14 cellular contexts compared by ENCODE assay signal in the genomic region with DNA sequence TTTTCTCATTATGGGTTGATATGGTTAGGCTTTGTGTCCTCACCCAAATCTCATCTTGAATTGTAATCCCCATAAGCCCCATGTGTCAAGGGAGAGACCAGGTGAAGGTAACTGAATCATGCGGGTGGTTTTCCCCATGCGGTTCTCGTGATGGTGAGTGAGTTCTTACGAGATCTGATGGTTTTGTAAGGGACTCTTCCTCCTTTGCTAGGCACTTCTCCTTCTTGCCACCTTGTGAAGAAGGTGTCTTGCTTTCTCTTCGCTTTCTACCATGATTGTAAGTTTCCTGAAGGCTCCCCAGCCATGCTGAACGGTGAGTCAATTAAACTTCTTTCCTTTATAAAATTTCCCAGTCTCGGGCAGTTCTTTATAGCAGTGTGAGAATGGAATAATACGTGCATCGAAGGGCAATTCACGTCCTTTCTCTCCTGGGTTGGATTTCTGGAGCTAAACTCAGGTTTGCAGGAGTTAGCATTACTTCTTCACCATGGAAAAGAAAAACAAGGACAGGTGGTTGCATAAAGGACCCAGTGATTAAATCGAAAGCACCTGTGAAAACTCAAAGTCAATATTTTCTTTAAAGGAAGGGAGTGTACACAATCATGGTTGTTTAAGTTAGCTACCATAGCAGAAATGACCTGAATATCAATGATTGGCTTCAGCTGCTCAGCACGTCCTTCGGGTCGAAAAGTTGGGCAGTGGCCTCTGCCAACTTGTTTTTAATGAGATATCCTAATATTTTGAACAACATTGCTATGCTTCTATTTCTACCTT. TPM values are rescaled to one million over a fixed set of nuclear protein-coding genes. Genes with fewer than 3 reads are reported as not detected.
DNase-seq lines count a peak whose midpoint lies in the region; ATAC-seq and TF ChIP-seq lines count a peak whose summit lies in the region.
"Had no signal": no experiment of that assay in that cellular context is flagged by ENCODE, and none has a peak within 500 bp of the region (broad histone marks: within the 10 kb centered on the region; RNA-seq: fewer than 3 reads in every experiment).

No MANE protein-coding gene starts in this region.

- no peak for TF ChIP-seq CTCF in Loucy (conservative IDR thresholded peaks at IDR 0.05; ENCODE audit: low read length)
- TF ChIP-seq CTCF in colonic mucosa (IDR thresholded peaks at IDR 0.05): no peak
- TF ChIP-seq CTCF in type B pancreatic cell (conservative IDR thresholded peaks at IDR 0.05): no peak
- no peak for TF ChIP-seq CTCF in left lung (IDR thresholded peaks at IDR 0.05)
- TF ChIP-seq CTCF in SK-N-SH (IDR thresholded peaks at IDR 0.05): no peak

- H3K79me2 ChIP-seq in Loucy (ENCODE audit: insufficient read depth, low read length) (no peaks in the 10 kb centered on the region), SK-N-SH (ENCODE audit: insufficient read depth) (no peaks in the 10 kb centered on the region)

- no peaks in the 10 kb centered on the region for H3K27me3 ChIP-seq in Loucy (ENCODE audit: insufficient read depth, low read length, poor library complexity, severe bottlenecking)
- H3K27me3 ChIP-seq in colonic mucosa: no peaks in the 10 kb centered on the region
- H3K27me3 ChIP-seq in left lung: no peaks in the 10 kb centered on the region
- no peaks in the 10 kb centered on the region for H3K27me3 ChIP-seq in SK-N-SH (ENCODE audit: insufficient read depth)
- H3K27me3 ChIP-seq: BE2C, suprapubic skin had no signal

- H3K9me2 ChIP-seq in Loucy (replicated peaks; ENCODE audit: low read depth, low read length): no peaks in the 10 kb centered on the region
- no peaks in the 10 kb centered on the region for H3K9me2 ChIP-seq in SK-N-SH

- H3K4me2 ChIP-seq in Loucy (ENCODE audit: low read depth, low read length, poor library complexity, severe bottlenecking): peak overlapping the region; percentile 50
- H3K4me2 ChIP-seq in SK-N-SH: no peak overlapping the region

- H3K36me3 Mint-ChIP-seq in stimulated activated naive CD8-positive, alpha-beta T cell treated with anti-CD3 and anti-CD28 coated beads, Interleukin-15, Interleukin-2, amounts not matched to agents 100 ng/mL and 50 ng/mL, for 24 hours (ENCODE audit: low read depth): no peaks in the 10 kb centered on the region
- H3K36me3 Mint-ChIP-seq in type B pancreatic cell: no peaks in the 10 kb centered on the region

- H3K4me1 ChIP-seq in Loucy (ENCODE audit: insufficient read depth, low read length, poor library complexity, severe bottlenecking): peaks cover 22% of the 10 kb centered on the region
- peaks cover 3% of the 10 kb centered on the region for H3K4me1 ChIP-seq in colonic mucosa
- peaks cover 0 to 31% of the 10 kb centered on the region in 2 donors for H3K4me1 ChIP-seq in left lung
- H3K4me1 ChIP-seq in SK-N-SH (ENCODE audit: control insufficient read depth in 1 of 2, insufficient read depth in 2 of 2, low read depth in 1 of 2, low read length in 1 of 2): peaks cover 9% of the 10 kb centered on the region in 2 experiments; a peak in 3 of 4 replicates

- H3F3A ChIP-seq in Loucy (ENCODE audit: low read depth) (no peaks in the 10 kb centered on the region), SK-N-SH (replicated peaks; ENCODE audit: insufficient read depth) (peaks cover 4% of the 10 kb centered on the region)

- no peak for TF ChIP-seq RAD21 in SK-N-SH (IDR thresholded peaks at IDR 0.05; ENCODE audit: low read length)

- POLR2A ChIA-PET in SK-N-SH (lab: Yijun Ruan, JAX): no interaction called here

- no peak for DNase-seq in stimulated activated naive CD8-positive, alpha-beta T cell treated with anti-CD3 and anti-CD28 coated beads, Interleukin-15, Interleukin-2, amounts not matched to agents 100 U/mL and 50 U/mL, for 24 hours
- DNase-seq in colonic mucosa: no peak
- DNase-seq in type B pancreatic cell (ENCODE audit: extremely low spot score, unreplicated experiment): no peak
- no peak for DNase-seq in left lung
- DNase-seq in SK-N-SH: no peak
- DNase-seq: BE2C; left ventricle myocardium superior; NCI-H1417 treated with DMSO at 0.1 percent for 48 hours; stimulated activated CD4-positive, alpha-beta T cell treated with anti-CD3 and anti-CD28 coated beads, Interleukin-2, amount 100 ng/mL, for 48 hours had no signal

- H3K9me3 ChIP-seq in Loucy (ENCODE audit: insufficient read depth, low read depth, low read length) (no peaks in the 10 kb centered on the region), colonic mucosa (no peaks in the 10 kb centered on the region), left lung (no peaks in the 10 kb centered on the region), SK-N-SH (no peaks in the 10 kb centered on the region)
- H3K9me3 ChIP-seq: BE2C, suprapubic skin had no signal

- H3K9me3 Mint-ChIP-seq in stimulated activated naive CD8-positive, alpha-beta T cell treated with anti-CD3 and anti-CD28 coated beads, Interleukin-15, Interleukin-2, amounts not matched to agents 100 ng/mL and 50 ng/mL, for 24 hours: no peaks in the 10 kb centered on the region
- no peaks in the 10 kb centered on the region for H3K9me3 Mint-ChIP-seq in type B pancreatic cell

- H2AFZ ChIP-seq in Loucy (ENCODE audit: low read length) (no peak overlapping the region), SK-N-SH (ENCODE audit: low read depth) (no peak overlapping the region)

- WGBS in SK-N-SH (ENCODE audit: low lambda C conversion rate): 94% methylated on average over 14 of the region's 14 CpGs

- H3K4me3 ChIP-seq in Loucy (ENCODE audit: low read length, poor library complexity, severe bottlenecking): no peak overlapping the region
- H3K4me3 ChIP-seq in colonic mucosa: no peak overlapping the region
- peak overlapping the region in 1 of 2 donors; percentile 18 for H3K4me3 ChIP-seq in left lung
- no peak overlapping the region for H3K4me3 ChIP-seq in SK-N-SH (ENCODE audit: low read depth in 2 of 2, low read length in 1 of 2)
- H3K4me3 ChIP-seq: suprapubic skin had no signal

- no peaks in the 10 kb centered on the region for H4K20me1 ChIP-seq in Loucy (ENCODE audit: insufficient read depth, low read length, poor library complexity, severe bottlenecking)
- no peaks in the 10 kb centered on the region for H4K20me1 ChIP-seq in SK-N-SH (ENCODE audit: insufficient read depth)

- no peak for ATAC-seq in stimulated activated naive CD8-positive, alpha-beta T cell treated with anti-CD3 and anti-CD28 coated beads, Interleukin-15, Interleukin-2, amounts not matched to agents 100 U/mL and 50 U/mL, for 24 hours
- no peak for ATAC-seq in left lung
- ATAC-seq in HG03108 (IDR thresholded peaks at IDR 0.05; ENCODE audit: unreplicated experiment): no peak
- ATAC-seq: left ventricle myocardium superior, Right ventricle myocardium inferior had no signal

- H3K27ac ChIP-seq in colonic mucosa (peak overlapping the region; percentile 42), left lung (peak overlapping the region in 1 of 2 donors; percentile 64), SK-N-SH (ENCODE audit: low read depth in 2 of 2, low read length in 1 of 2) (no peak overlapping the region)
- H3K27ac ChIP-seq: suprapubic skin had no signal

- peaks cover 79% of the 10 kb centered on the region for H3K4me1 Mint-ChIP-seq in stimulated activated naive CD8-positive, alpha-beta T cell treated with anti-CD3 and anti-CD28 coated beads, Interleukin-15, Interleukin-2, amounts not matched to agents 100 ng/mL and 50 ng/mL, for 24 hours (ENCODE audit: low read depth)
- H3K4me1 Mint-ChIP-seq in type B pancreatic cell (ENCODE audit: unreplicated experiment): no peaks in the 10 kb centered on the region

- TF ChIP-seq EP300 in SK-N-SH (IDR thresholded peaks at IDR 0.05; ENCODE audit: borderline replicate concordance in 1 of 2, low read depth in 1 of 2, low read length in 1 of 2): no peak

- H3K4me3 Mint-ChIP-seq in stimulated activated naive CD8-positive, alpha-beta T cell treated with anti-CD3 and anti-CD28 coated beads, Interleukin-15, Interleukin-2, amounts not matched to agents 100 ng/mL and 50 ng/mL, for 24 hours: no peak overlapping the region
- no peak overlapping the region for H3K4me3 Mint-ChIP-seq in type B pancreatic cell

- intact Hi-C loops in colonic mucosa (cut with DNase I): no loop called here
- intact Hi-C loops in left lung (cut with DNase I): no loop called here

- H3K27ac Mint-ChIP-seq in stimulated activated naive CD8-positive, alpha-beta T cell treated with anti-CD3 and anti-CD28 coated beads, Interleukin-15, Interleukin-2, amounts not matched to agents 100 ng/mL and 50 ng/mL, for 24 hours: peak overlapping the region; percentile 32
- peak overlapping the region; percentile 53 for H3K27ac Mint-ChIP-seq in type B pancreatic cell

- no peak overlapping the region for H3K9ac ChIP-seq in Loucy (ENCODE audit: low read depth, low read length, poor library complexity, severe bottlenecking)
- H3K9ac ChIP-seq in colonic mucosa (ENCODE audit: low read depth in 2 of 2, low read length in 2 of 2): no peak overlapping the region
- no peak overlapping the region for H3K9ac ChIP-seq in SK-N-SH

- CTCF ChIA-PET in SK-N-SH (lab: Yijun Ruan, JAX): no interaction called here

- H3K36me3 ChIP-seq in Loucy (ENCODE audit: insufficient read depth, low read length): no peaks in the 10 kb centered on the region
- no peaks in the 10 kb centered on the region for H3K36me3 ChIP-seq in colonic mucosa
- H3K36me3 ChIP-seq in left lung: no peaks in the 10 kb centered on the region
- no peaks in the 10 kb centered on the region for H3K36me3 ChIP-seq in SK-N-SH (replicated peaks in 1 of 2; ENCODE audit: control insufficient read depth in 1 of 2, insufficient read depth in 2 of 2, low read length in 1 of 2)
- H3K36me3 ChIP-seq: BE2C, suprapubic skin had no signal

- H3K27me3 Mint-ChIP-seq in stimulated activated naive CD8-positive, alpha-beta T cell treated with anti-CD3 and anti-CD28 coated beads, Interleukin-15, Interleukin-2, amounts not matched to agents 100 ng/mL and 50 ng/mL, for 24 hours: no peaks in the 10 kb centered on the region
- no peaks in the 10 kb centered on the region for H3K27me3 Mint-ChIP-seq in type B pancreatic cell

TF ChIP-seq in SK-N-SH, 30 proteins besides CTCF, POLR2A, EP300 and RAD21 (continues in another document):
- TF ChIP-seq GABPA (IDR thresholded peaks at IDR 0.05; ENCODE audit: low read depth) (no peak), MEF2A (IDR thresholded peaks at IDR 0.05; ENCODE audit: borderline replicate concordance, low read depth) (no peak), TAF1 (IDR thresholded peaks at IDR 0.05; ENCODE audit: borderline replicate concordance, low read depth, low read length) (no peak)
- TF ChIP-seq, protein P1, sequence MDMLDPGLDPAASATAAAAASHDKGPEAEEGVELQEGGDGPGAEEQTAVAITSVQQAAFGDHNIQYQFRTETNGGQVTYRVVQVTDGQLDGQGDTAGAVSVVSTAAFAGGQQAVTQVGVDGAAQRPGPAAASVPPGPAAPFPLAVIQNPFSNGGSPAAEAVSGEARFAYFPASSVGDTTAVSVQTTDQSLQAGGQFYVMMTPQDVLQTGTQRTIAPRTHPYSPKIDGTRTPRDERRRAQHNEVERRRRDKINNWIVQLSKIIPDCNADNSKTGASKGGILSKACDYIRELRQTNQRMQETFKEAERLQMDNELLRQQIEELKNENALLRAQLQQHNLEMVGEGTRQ (IDR thresholded peaks at IDR 0.05; ENCODE audit: borderline replicate concordance, low read depth, low read length): no peak

RNA-seq across cellular contexts. Expression of a gene that starts 54.1 kb away (rescaled TPM):
- total RNA-seq in colonic mucosa (10 to 100 TPM in 1 of 2 donors, 1 to 10 TPM in 1; 7.2 to 37.3 TPM), type B pancreatic cell (ENCODE audit: low replicate concordance) (43.7 and 65.4 TPM in 2 replicates), left lung (10 to 100 TPM; 37.7 to 53.8 TPM)
- 87.5 and 105 TPM in 2 replicates for polyA plus RNA-seq in SK-N-SH (2012; rRNA removed)
- 92.7 and 103 TPM in 2 replicates for polyA plus RNA-seq in SK-N-SH (2012; cell fraction: cytosol; rRNA removed)
- polyA plus RNA-seq in SK-N-SH (2012; cell fraction: nucleus; rRNA removed): 70.1 and 83.8 TPM in 2 replicates
